Comparison of ENCODE assay signal across 14 cellular contexts in genomic region chr7:108225531-108226181, GRCh38.
DNase-seq lines count a peak whose midpoint lies in the region; ATAC-seq and TF ChIP-seq lines count a peak whose summit lies in the region.
"Had no signal": no experiment of that assay in that cellular context is flagged by ENCODE, and none has a peak within 500 bp of the region (broad histone marks: within the 10 kb centered on the region; RNA-seq: fewer than 3 reads in every experiment).

No MANE protein-coding gene starts in this region.

- ATAC-seq in GM19467 (IDR thresholded peaks at IDR 0.05; ENCODE audit: unreplicated experiment) = no peak

- POLR2A ChIA-PET in HEK293T (lab: Yijun Ruan, JAX) = no interaction called here

- H3K4me1 ChIP-seq in DOHH2 (ENCODE audit: control insufficient read depth, low read length) = no peaks in the 10 kb centered on the region
- no peaks in the 10 kb centered on the region for H3K4me1 ChIP-seq in OCI-LY1 (ENCODE audit: insufficient read depth, low read length, severe bottlenecking)

- no peak overlapping the region for H2AFZ ChIP-seq in OCI-LY1 (ENCODE audit: low read length)

- no peaks in the 10 kb centered on the region for H3K36me3 ChIP-seq in DOHH2 (ENCODE audit: control insufficient read depth, low read length)
- H3K36me3 ChIP-seq in OCI-LY1 (ENCODE audit: insufficient read depth, low read length) = no peaks in the 10 kb centered on the region
- H3K36me3 ChIP-seq in brain microvascular endothelial cell (replicated peaks) = no peaks in the 10 kb centered on the region

- DNase-seq in HEK293T (ENCODE audit: extremely low spot score) (no peak), brain microvascular endothelial cell (no peak), NCI-H2196 (lab: John Stamatoyannopoulos, UW; ENCODE audit: unreplicated experiment) (no peak)
- DNase-seq in stimulated activated CD4-positive, alpha-beta T cell treated with anti-CD3 and anti-CD28 coated beads, Interleukin-4, amount 100 ng/mL, for 24 hours = no peak
- DNase-seq: Caco-2; CD8-positive, alpha-beta memory T cell; GOT3; H9; HFFc6; KG1 had no signal

- H3K9ac ChIP-seq in OCI-LY1 (ENCODE audit: low read length) = no peak overlapping the region

- H3K27me3 ChIP-seq in DOHH2 (ENCODE audit: control insufficient read depth, low read length) (peaks cover 5% of the 10 kb centered on the region; the same call in 1 of the 2 replicates), OCI-LY1 (ENCODE audit: insufficient read depth, low read length) (peaks cover 3% of the 10 kb centered on the region; the same call in 1 of the 2 replicates), brain microvascular endothelial cell (replicated peaks) (no peaks in the 10 kb centered on the region)

- H3K9me2 ChIP-seq in DOHH2 (replicated peaks; ENCODE audit: control insufficient read depth, low read length) (no peaks in the 10 kb centered on the region), OCI-LY1 (ENCODE audit: low read depth, low read length) (no peaks in the 10 kb centered on the region)

- H3K79me2 ChIP-seq in DOHH2 (ENCODE audit: control insufficient read depth, low read length) = no peaks in the 10 kb centered on the region
- H3K79me2 ChIP-seq in OCI-LY1 (ENCODE audit: insufficient read depth, low read length) = no peaks in the 10 kb centered on the region

- CTCF ChIA-PET in HEK293T (lab: Yijun Ruan, JAX) = no interaction called here

- TF ChIP-seq CTCF in DOHH2 (IDR thresholded peaks at IDR 0.05; ENCODE audit: low read depth, low read length, poor library complexity, severe bottlenecking) (peak; percentile 9), OCI-LY1 (IDR thresholded peaks at IDR 0.05; ENCODE audit: low read length) (0 out of 2 replicates have a peak, but pooled peaks have one; percentile 8), brain microvascular endothelial cell (IDR thresholded peaks at IDR 0.05; ENCODE audit: low read depth, low read length, missing control alignments) (peak; percentile 3)

- in situ Hi-C loops in brain microvascular endothelial cell (cut with HindIII; ENCODE audit: low pct_ligation_motif_present, low sequenced_read_pairs) = no loop called here

- H3K4me3 ChIP-seq in DOHH2 (ENCODE audit: low read length) = no peak overlapping the region
- no peak overlapping the region for H3K4me3 ChIP-seq in OCI-LY1 (ENCODE audit: low read depth, low read length, poor library complexity, severe bottlenecking)
- H3K4me3 ChIP-seq in brain microvascular endothelial cell (ENCODE audit: low read depth, low read length) = no peak overlapping the region

- H3K4me2 ChIP-seq in DOHH2 (ENCODE audit: low read length) = no peak overlapping the region
- no peak overlapping the region for H3K4me2 ChIP-seq in OCI-LY1 (ENCODE audit: low read length)

- H3K27ac ChIP-seq in DOHH2 (ENCODE audit: low read depth, low read length) = no peak overlapping the region
- H3K27ac ChIP-seq in OCI-LY1 (ENCODE audit: low read depth, low read length, poor library complexity, severe bottlenecking) = no peak overlapping the region
- H3K27ac ChIP-seq in brain microvascular endothelial cell = no peak overlapping the region
- H3K27ac ChIP-seq: HL-60 had no signal

- no peaks in the 10 kb centered on the region for H3F3A ChIP-seq in DOHH2 (ENCODE audit: control insufficient read depth, insufficient read depth)
- H3F3A ChIP-seq in OCI-LY1 (ENCODE audit: insufficient read depth, low read length) = no peaks in the 10 kb centered on the region

- H3K9me3 ChIP-seq in DOHH2 (ENCODE audit: control insufficient read depth, insufficient read depth, low read length) (no peaks in the 10 kb centered on the region), OCI-LY1 (ENCODE audit: low read length) (no peaks in the 10 kb centered on the region)
- H3K9me3 ChIP-seq: Caco-2 had no signal

- H4K20me1 ChIP-seq in DOHH2 (ENCODE audit: control insufficient read depth, insufficient read depth, low read depth, low read length) = no peaks in the 10 kb centered on the region
- no peaks in the 10 kb centered on the region for H4K20me1 ChIP-seq in OCI-LY1 (ENCODE audit: insufficient read depth, low read length)

TF ChIP-seq in HEK293T, 16 proteins besides CTCF, POLR2A, EP300 and RAD21:
- TF ChIP-seq ARNT (IDR thresholded peaks at IDR 0.05) = no peak
- TF ChIP-seq FOXA1 (IDR thresholded peaks at IDR 0.05) = no peak
- peak; percentile 61 for TF ChIP-seq PKNOX1 (IDR thresholded peaks at IDR 0.05)
- TF ChIP-seq FOXM1 (IDR thresholded peaks at IDR 0.05; ENCODE audit: borderline replicate concordance) = no peak
